Comparison of ENCODE assay signal across 15 cellular contexts in the genomic region with DNA sequence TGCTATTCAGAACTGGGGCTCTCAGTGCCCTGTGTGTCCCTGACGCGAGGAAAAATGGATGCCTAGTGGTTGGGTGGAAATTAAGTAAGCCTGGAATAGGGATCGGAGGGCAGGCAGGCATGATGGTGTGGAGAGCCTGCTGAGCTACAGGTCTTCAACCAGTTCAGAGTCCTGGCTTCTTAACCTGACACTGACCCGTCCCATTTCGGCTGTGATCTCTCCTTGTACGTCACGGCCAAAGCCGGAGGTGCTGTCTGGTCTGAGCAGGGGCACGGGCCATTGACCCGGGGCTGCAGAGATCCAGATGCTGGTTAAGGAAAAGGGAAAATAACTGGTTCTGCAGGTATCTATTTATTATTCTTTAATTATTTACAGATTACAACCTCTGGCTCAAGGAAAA. TPM values are rescaled to one million over a fixed set of nuclear protein-coding genes. Genes with fewer than 3 reads are reported as not detected.
DNase-seq lines count a peak whose midpoint lies in the region; ATAC-seq and TF ChIP-seq lines count a peak whose summit lies in the region.
"Had no signal": no experiment of that assay in that cellular context is flagged by ENCODE, and none has a peak within 500 bp of the region (broad histone marks: within the 10 kb centered on the region; RNA-seq: fewer than 3 reads in every experiment).

No MANE protein-coding gene starts in this region.

- intact Hi-C loops in Right ventricle myocardium inferior (cut with DNase I) (no loop called here), natural killer cell (cut with micrococcal nuclease) (no loop called here)

- H3K27ac ChIP-seq in cardiac muscle cell (peak overlapping the region; percentile 70), upper lobe of left lung (peak overlapping the region; percentile 40 to 74 (median 60))
- H3K27ac ChIP-seq: ascending aorta had no signal

- H3K9me3 ChIP-seq in cardiac muscle cell (ENCODE audit: low read depth) = no peaks in the 10 kb centered on the region
- no peaks in the 10 kb centered on the region for H3K9me3 ChIP-seq in upper lobe of left lung
- H3K9me3 ChIP-seq: ascending aorta had no signal

- no peak for TF ChIP-seq EP300 in upper lobe of left lung (IDR thresholded peaks at IDR 0.05)

- TF ChIP-seq POLR2A in upper lobe of left lung (IDR thresholded peaks at IDR 0.05) = no peak

- H3K27me3 Mint-ChIP-seq in chondrocyte (ENCODE audit: low read depth) = no peaks in the 10 kb centered on the region
- H3K27me3 Mint-ChIP-seq in natural killer cell (ENCODE audit: low read depth in 2 of 2) = no peaks in the 10 kb centered on the region
- H3K27me3 Mint-ChIP-seq in stimulated activated naive B cell treated with anti-CD40 and anti-IgM and Interleukin-4, amounts not matched to agents 10 μg/mL and 1 μg/mL and 100 μg/mL, for 72 hours = no peaks in the 10 kb centered on the region
- H3K27me3 Mint-ChIP-seq: activated CD4-positive, alpha-beta T cell treated with anti-CD3 and anti-CD28 coated beads for 36 hours; naive B cell had no signal

- peak overlapping the region; percentile 84 for H3K27ac Mint-ChIP-seq in chondrocyte (ENCODE audit: unreplicated experiment)
- H3K27ac Mint-ChIP-seq in natural killer cell = peak overlapping the region; percentile 93 to 96
- H3K27ac Mint-ChIP-seq in stimulated activated naive B cell treated with anti-CD40 and anti-IgM and Interleukin-4, amounts not matched to agents 10 μg/mL and 1 μg/mL and 100 μg/mL, for 72 hours = no peak overlapping the region
- H3K27ac Mint-ChIP-seq: activated CD4-positive, alpha-beta T cell treated with anti-CD3 and anti-CD28 coated beads for 36 hours; activated T-cell treated with anti-CD3 and anti-CD28 coated beads, Interleukin-2, amount 50 U/mL, for 72 hours had no signal

- H3K9me3 Mint-ChIP-seq in chondrocyte (ENCODE audit: low read depth) (no peaks in the 10 kb centered on the region), natural killer cell (no peaks in the 10 kb centered on the region)
- no peaks in the 10 kb centered on the region for H3K9me3 Mint-ChIP-seq in stimulated activated naive B cell treated with anti-CD40 and anti-IgM and Interleukin-4, amounts not matched to agents 10 μg/mL and 1 μg/mL and 100 μg/mL, for 72 hours
- H3K9me3 Mint-ChIP-seq: activated T-cell treated with anti-CD3 and anti-CD28 coated beads, Interleukin-2, amount 50 U/mL, for 72 hours; naive B cell had no signal

- H3K36me3 ChIP-seq in cardiac muscle cell = peaks cover 64% of the 10 kb centered on the region
- peaks cover 0 to 15% (median 3%) of the 10 kb centered on the region in 4 donors for H3K36me3 ChIP-seq in upper lobe of left lung

- no peak overlapping the region for H3K4me3 ChIP-seq in cardiac muscle cell
- H3K4me3 ChIP-seq in upper lobe of left lung = no peak overlapping the region
- H3K4me3 ChIP-seq: ascending aorta had no signal

- no peak overlapping the region for H3K4me3 Mint-ChIP-seq in chondrocyte (ENCODE audit: unreplicated experiment)
- H3K4me3 Mint-ChIP-seq in natural killer cell = peak overlapping the region; percentile 89
- H3K4me3 Mint-ChIP-seq in stimulated activated naive B cell treated with anti-CD40 and anti-IgM and Interleukin-4, amounts not matched to agents 10 μg/mL and 1 μg/mL and 100 μg/mL, for 72 hours = no peak overlapping the region
- H3K4me3 Mint-ChIP-seq: activated CD4-positive, alpha-beta T cell treated with anti-CD3 and anti-CD28 coated beads for 36 hours; activated T-cell treated with anti-CD3 and anti-CD28 coated beads, Interleukin-2, amount 50 U/mL, for 72 hours had no signal

- H3K36me3 Mint-ChIP-seq in chondrocyte (ENCODE audit: low read depth) (peaks cover 13% of the 10 kb centered on the region), natural killer cell (no peaks in the 10 kb centered on the region)
- no peaks in the 10 kb centered on the region for H3K36me3 Mint-ChIP-seq in stimulated activated naive B cell treated with anti-CD40 and anti-IgM and Interleukin-4, amounts not matched to agents 10 μg/mL and 1 μg/mL and 100 μg/mL, for 72 hours
- H3K36me3 Mint-ChIP-seq: naive B cell had no signal

- 77 to 78% methylated on average over 10 of the region's 10 CpGs for WGBS in upper lobe of left lung, 2 donors

- no peak for ATAC-seq in Right ventricle myocardium inferior
- ATAC-seq in natural killer cell = no peak
- ATAC-seq in upper lobe of left lung (ENCODE audit: low FRiP score in 2 of 2) = peak in 1 of 2 donors; percentile 21
- ATAC-seq in stimulated activated naive B cell treated with anti-CD40 and anti-IgM and Interleukin-4, amounts not matched to agents 10 μg/mL and 1 μg/mL and 100 μg/mL, for 72 hours (replicated peaks) = no peak
- ATAC-seq: activated CD4-positive, alpha-beta T cell treated with anti-CD3 and anti-CD28 coated beads for 36 hours; activated T-cell treated with anti-CD3 and anti-CD28 coated beads, Interleukin-2, amount 50 U/mL, for 72 hours had no signal

- H3K4me1 Mint-ChIP-seq in chondrocyte (ENCODE audit: low read depth) (peaks cover 50% of the 10 kb centered on the region), natural killer cell (peaks cover 56 to 63% of the 10 kb centered on the region in 2 donors)
- peaks cover 17 to 32% of the 10 kb centered on the region in 2 donors for H3K4me1 Mint-ChIP-seq in stimulated activated naive B cell treated with anti-CD40 and anti-IgM and Interleukin-4, amounts not matched to agents 10 μg/mL and 1 μg/mL and 100 μg/mL, for 72 hours

- no peak for TF ChIP-seq CTCF in cardiac muscle cell (IDR thresholded peaks at IDR 0.05; ENCODE audit: low read depth, low read length)
- TF ChIP-seq CTCF in chondrocyte (IDR thresholded peaks at IDR 0.05) = no peak
- TF ChIP-seq CTCF in natural killer cell (IDR thresholded peaks at IDR 0.05) = no peak
- no peak for TF ChIP-seq CTCF in upper lobe of left lung (IDR thresholded peaks at IDR 0.05)

- H3K4me1 ChIP-seq in cardiac muscle cell (ENCODE audit: low read depth) (peaks cover 4% of the 10 kb centered on the region), upper lobe of left lung (peaks cover 24 to 35% (median 33%) of the 10 kb centered on the region in 4 donors)

- DNase-seq in cardiac muscle cell (ENCODE audit: low read depth in 1 of 2, low spot score in 1 of 2) = no peak
- no peak for DNase-seq in Right ventricle myocardium inferior (ENCODE audit: missing footprints)
- DNase-seq in chondrocyte (ENCODE audit: low spot score) = no peak
- DNase-seq in natural killer cell = no peak
- peak in 1 of 2 donors; percentile 44 for DNase-seq in upper lobe of left lung
- DNase-seq in NCI-H82 (lab: John Stamatoyannopoulos, UW) = no peak
- no peak for DNase-seq in stimulated activated naive B cell treated with anti-CD40 and anti-IgM and Interleukin-4, amounts not matched to agents 10 μg/mL and 1 μg/mL and 100 μg/mL, for 72 hours
- no peak for DNase-seq in EL
- DNase-seq: activated CD4-positive, alpha-beta T cell treated with anti-CD3 and anti-CD28 coated beads for 36 hours; activated T-cell treated with anti-CD3 and anti-CD28 coated beads, Interleukin-2, amount 50 U/mL, for 72 hours; effector CD8-positive, alpha-beta T cell; naive B cell; NCI-H1048; T-helper 1 cell had no signal

- H3K27me3 ChIP-seq in cardiac muscle cell (no peaks in the 10 kb centered on the region), upper lobe of left lung (no peaks in the 10 kb centered on the region)
- H3K27me3 ChIP-seq: ascending aorta had no signal

RNA-seq across cellular contexts. Expression of a gene that starts 27.9 kb away (rescaled TPM):
- 343 and 477 TPM in 2 replicates for total RNA-seq in cardiac muscle cell
- polyA plus RNA-seq in cardiac muscle cell = 455 and 589 TPM in 2 replicates
- 76.5 TPM for total RNA-seq in Right ventricle myocardium inferior
- total RNA-seq in chondrocyte = 67.1 to 75.4 TPM (median 75.2 TPM) in 3 replicates
- 10 to 100 TPM; 46.5 to 55.1 (median 46.5) TPM for total RNA-seq in natural killer cell
- total RNA-seq in upper lobe of left lung = 100 to 1,000 TPM in 1 of 6 donors, 10 to 100 TPM in 5; 42.4 to 104 (median 60.9) TPM
